8 cellular contexts compared by ENCODE assay signal in genomic region chr7:24573008-24573553, GRCh38. TPM values are rescaled to one million over a fixed set of nuclear protein-coding genes. Genes with fewer than 3 reads are reported as not detected.
A peak's percentile ranks its signal among the peaks of the same experiment; 100 is the strongest.
DNase-seq lines count a peak whose midpoint lies in the region; ATAC-seq and TF ChIP-seq lines count a peak whose summit lies in the region.

A gene with protein sequence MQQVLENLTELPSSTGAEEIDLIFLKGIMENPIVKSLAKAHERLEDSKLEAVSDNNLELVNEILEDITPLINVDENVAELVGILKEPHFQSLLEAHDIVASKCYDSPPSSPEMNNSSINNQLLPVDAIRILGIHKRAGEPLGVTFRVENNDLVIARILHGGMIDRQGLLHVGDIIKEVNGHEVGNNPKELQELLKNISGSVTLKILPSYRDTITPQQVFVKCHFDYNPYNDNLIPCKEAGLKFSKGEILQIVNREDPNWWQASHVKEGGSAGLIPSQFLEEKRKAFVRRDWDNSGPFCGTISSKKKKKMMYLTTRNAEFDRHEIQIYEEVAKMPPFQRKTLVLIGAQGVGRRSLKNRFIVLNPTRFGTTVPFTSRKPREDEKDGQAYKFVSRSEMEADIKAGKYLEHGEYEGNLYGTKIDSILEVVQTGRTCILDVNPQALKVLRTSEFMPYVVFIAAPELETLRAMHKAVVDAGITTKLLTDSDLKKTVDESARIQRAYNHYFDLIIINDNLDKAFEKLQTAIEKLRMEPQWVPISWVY (plus strand): TSS chr7:24573452. CDS start chr7:24623668, 50,216 bp downstream.

- CTCF ChIA-PET in CD4-positive, alpha-beta memory T cell (lab: Charles Lee; ENCODE audit: partially characterized antibody) = no interaction called here

- H3K27ac Mint-ChIP-seq in CD4-positive, alpha-beta memory T cell = peak within 1 kb of the TSS; percentile 86 to 95 (median 92)

- peak within 1 kb of the TSS; percentile 62 to 66 for H3K4me3 ChIP-seq in CD4-positive, alpha-beta memory T cell (ENCODE audit: low read length in 2 of 2)
- H3K4me3 ChIP-seq in OCI-LY3 (ENCODE audit: low read length) = peak within 1 kb of the TSS; percentile 93
- peak within 1 kb of the TSS; percentile 88 to 94 for H3K4me3 ChIP-seq in esophagus (ENCODE audit: low read depth in 1 of 2, low read length in 2 of 2)
- peak within 1 kb of the TSS; percentile 75 to 90 for H3K4me3 ChIP-seq in muscle layer of colon (ENCODE audit: low read depth in 1 of 2, low read length in 2 of 2)

- peak within 1 kb of the TSS; percentile 96 for H3K4me2 ChIP-seq in OCI-LY3 (ENCODE audit: low read length)

- H3K9me3 Mint-ChIP-seq in CD4-positive, alpha-beta memory T cell = no peaks in the 10 kb centered on the region

- WGBS in esophagus, 2 donors = 0 to 1% methylated on average over 41 to 69 of the region's 69 CpGs

- intact Hi-C loops in CD4-positive, alpha-beta memory T cell (cut with micrococcal nuclease) = loop anchor here (1.0 to 10.0 kb wide), 10 partner anchors 249 to 1751 kb away; partner anchors contain the start of genes CYCS, FAM221A, HYCC1 and IGF2BP3

- peak within 1 kb of the TSS; percentile 92 to 99 (median 94) for H3K4me3 Mint-ChIP-seq in CD4-positive, alpha-beta memory T cell

- DNase-seq in CD4-positive, alpha-beta memory T cell = peak; percentile 81 to 87 (median 83)
- DNase-seq in activated T-cell treated with anti-CD3 and anti-CD28 coated beads, Interleukin-2, amount 50 U/mL, for 1 hour = peak; percentile 86
- peak; percentile 73 to 86 for DNase-seq in stimulated activated CD8-positive, alpha-beta memory T cell treated with anti-CD3 and anti-CD28 coated beads, Interleukin-7, amount 100 ng/mL, for 4 hours (ENCODE audit: low read depth in 2 of 2)

- H3K79me2 ChIP-seq in OCI-LY3 (ENCODE audit: low read length) = peaks cover 44% of the 10 kb centered on the region

- H3K4me1 Mint-ChIP-seq in CD4-positive, alpha-beta memory T cell = peaks cover 20 to 38% (median 28%) of the 10 kb centered on the region in 4 donors

- peak within 1 kb of the TSS; percentile 56 for H3K27ac ChIP-seq in CD4-positive, alpha-beta memory T cell (ENCODE audit: low read depth, low read length)
- H3K27ac ChIP-seq in OCI-LY3 (ENCODE audit: low read length) (peak within 1 kb of the TSS; percentile 48), esophagus (ENCODE audit: low read depth in 2 of 2, low read length in 1 of 2) (peak within 1 kb of the TSS; percentile 52 to 75), muscle layer of colon (ENCODE audit: low read depth, low read length) (peak within 1 kb of the TSS; percentile 59)

- H3K9ac ChIP-seq in OCI-LY3 (ENCODE audit: low read length) (peak within 1 kb of the TSS; percentile 84), muscle layer of colon (ENCODE audit: low read length) (peak within 1 kb of the TSS; percentile 64)

- H3K4me1 ChIP-seq in CD4-positive, alpha-beta memory T cell (ENCODE audit: insufficient read depth, low read length) = peaks cover 32% of the 10 kb centered on the region
- peaks cover 26% of the 10 kb centered on the region for H3K4me1 ChIP-seq in OCI-LY3 (ENCODE audit: low read length)
- H3K4me1 ChIP-seq in esophagus (ENCODE audit: control insufficient read depth in 2 of 2, insufficient read depth in 2 of 2, low read length in 1 of 2) = peaks cover 2 to 4% of the 10 kb centered on the region in 2 donors
- H3K4me1 ChIP-seq in muscle layer of colon (ENCODE audit: insufficient read depth, low read length) = peaks cover 13% of the 10 kb centered on the region

- H4K20me1 ChIP-seq in OCI-LY3 (ENCODE audit: insufficient read depth, low read length) = peaks cover 6% of the 10 kb centered on the region

- H3K36me3 Mint-ChIP-seq in CD4-positive, alpha-beta memory T cell = peaks cover 0 to 8% of the 10 kb centered on the region in 2 donors

- TF ChIP-seq CTCF in OCI-LY3 (IDR thresholded peaks at IDR 0.05; ENCODE audit: low read depth, low read length) = no peak

- POLR2A ChIA-PET in CD4-positive, alpha-beta memory T cell (lab: Charles Lee; ENCODE audit: partially characterized antibody) = interaction anchor here (0.9 to 2.0 kb wide), 2 partner anchors 13 to 552 kb away, joined by 3 to 9 read pairs; partner anchors contain the start of gene CYCS

- H3K27me3 ChIP-seq in CD4-positive, alpha-beta memory T cell (ENCODE audit: insufficient read depth, low read length) = no peaks in the 10 kb centered on the region
- H3K27me3 ChIP-seq in OCI-LY3 (ENCODE audit: low read depth, low read length) (peaks cover 40% of the 10 kb centered on the region), esophagus (ENCODE audit: control insufficient read depth in 1 of 2, insufficient read depth in 2 of 2, low read length in 2 of 2) (peaks cover 0 to 2% of the 10 kb centered on the region in 2 donors), muscle layer of colon (ENCODE audit: control insufficient read depth in 1 of 2, insufficient read depth in 2 of 2, low read length in 2 of 2) (peaks cover 0 to 4% of the 10 kb centered on the region in 2 donors)

- ATAC-seq in GM19438 (IDR thresholded peaks at IDR 0.05; ENCODE audit: low read depth, unreplicated experiment) = peak; percentile 44
- peak; percentile 31 for ATAC-seq in HG03571 (IDR thresholded peaks at IDR 0.05; ENCODE audit: unreplicated experiment)

- H3K27me3 Mint-ChIP-seq in CD4-positive, alpha-beta memory T cell = peaks cover 2 to 4% of the 10 kb centered on the region in 2 donors

- H3K9me3 ChIP-seq in CD4-positive, alpha-beta memory T cell (ENCODE audit: control insufficient read depth in 1 of 2, low read length in 2 of 2) = no peaks in the 10 kb centered on the region
- H3K9me3 ChIP-seq in OCI-LY3 (ENCODE audit: insufficient read depth, low read length) = no peaks in the 10 kb centered on the region
- H3K9me3 ChIP-seq in esophagus (ENCODE audit: control insufficient read depth in 2 of 2, insufficient read depth in 1 of 2, low read depth in 1 of 2, low read length in 1 of 2) = no peaks in the 10 kb centered on the region
- no peaks in the 10 kb centered on the region for H3K9me3 ChIP-seq in muscle layer of colon (ENCODE audit: low read length)

- H3K36me3 ChIP-seq in CD4-positive, alpha-beta memory T cell (ENCODE audit: insufficient read depth, low read length) = no peaks in the 10 kb centered on the region
- H3K36me3 ChIP-seq in OCI-LY3 (replicated peaks; ENCODE audit: low read depth, low read length) (no peaks in the 10 kb centered on the region), esophagus (ENCODE audit: control insufficient read depth in 2 of 2, insufficient read depth in 2 of 2, low read length in 1 of 2) (no peaks in the 10 kb centered on the region), muscle layer of colon (ENCODE audit: insufficient read depth, low read length) (no peaks in the 10 kb centered on the region)

- peak within 1 kb of the TSS; percentile 82 for H2AFZ ChIP-seq in OCI-LY3 (ENCODE audit: low read depth, low read length)

RNA-seq across cellular contexts. Expression of the gene that starts here (rescaled TPM):
- total RNA-seq in CD4-positive, alpha-beta memory T cell = 10 to 100 TPM; 32.9 to 50.1 TPM
- 1 to 10 TPM; 8.6 to 9.4 TPM for polyA plus RNA-seq in CD4-positive, alpha-beta memory T cell
- 1 to 10 TPM; 1.7 to 2.9 TPM for polyA plus RNA-seq in esophagus

Comparison
In these comparisons a context has a peak if more than half of its experiments do, and no peak if none do; other contexts are left out.
1. Peak in every context shown above with its lines: DNase-seq, ATAC-seq, H3K4me3 ChIP-seq and H3K27ac ChIP-seq.